In the genomic region with DNA sequence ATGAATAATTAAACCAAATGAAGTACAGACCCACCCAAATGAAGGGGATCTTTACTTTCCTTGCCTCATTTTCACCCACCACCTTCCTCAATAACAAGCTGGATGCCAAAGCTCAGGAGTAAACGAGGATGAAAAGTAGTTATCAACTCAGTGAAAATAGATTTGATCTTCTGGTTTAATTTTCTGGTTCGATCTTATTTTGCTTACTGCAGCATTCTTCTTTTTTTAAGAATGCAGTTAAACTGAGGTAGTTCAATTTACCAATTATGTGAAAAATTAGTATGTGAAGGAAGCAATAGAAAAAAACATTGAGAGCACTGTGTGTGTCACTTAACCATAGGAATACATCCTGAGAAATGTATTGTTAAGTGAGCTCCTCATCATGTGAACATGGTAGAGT, we compare ENCODE assay signal across 36 cellular contexts.
DNase-seq lines count a peak whose midpoint lies in the region; ATAC-seq, FAIRE-seq and TF ChIP-seq lines count a peak whose summit lies in the region.
"Had no signal": no experiment of that assay in that cellular context is flagged by ENCODE, and none has a peak within 500 bp of the region (broad histone marks: within the 10 kb centered on the region; RNA-seq: fewer than 3 reads in every experiment).

No MANE protein-coding gene starts in this region.

- H3K4me1 Mint-ChIP-seq in H9: no peaks in the 10 kb centered on the region
- H3K4me1 Mint-ChIP-seq: B cell; CD14-positive monocyte; CD4-positive, alpha-beta memory T cell; CD4-positive, CD25-positive, alpha-beta regulatory T cell; CD8-positive, alpha-beta memory T cell had no signal

- H3K36me3 ChIP-seq in HepG2 (replicated peaks in 1 of 2; ENCODE audit: control insufficient read depth in 1 of 2, insufficient read depth in 2 of 2, low read length in 2 of 2) (no peaks in the 10 kb centered on the region), right lobe of liver (no peaks in the 10 kb centered on the region), IMR-90 (ENCODE audit: control insufficient read depth, insufficient read depth, low read length) (no peaks in the 10 kb centered on the region), K562 (ENCODE audit: control insufficient read depth, insufficient read depth, low read length) (no peaks in the 10 kb centered on the region; the same call in 2 of the 3 replicates)
- H3K36me3 ChIP-seq: BE2C; BLaER1; BLaER1 treated with 17β-estradiol and CSF1 and Interleukin-3, amounts not matched to agents 10 nM and 100 nM had no signal

- H4K5ac ChIP-seq in IMR-90 (ENCODE audit: low read depth, low read length) (no peak overlapping the region), H9 (ENCODE audit: insufficient read length, low read depth, low read length) (no peak overlapping the region)

- DNase-seq in HepG2 (ENCODE audit: low spot score) (no peak), right lobe of liver (no peak), A549 (ENCODE audit: low read depth in 1 of 2, low spot score in 1 of 2) (no peak), IMR-90 (no peak), K562 (ENCODE audit: extremely low read depth in 1 of 4, low spot score in 3 of 4) (no peak), HuH-7 (ENCODE audit: low spot score) (no peak), H9 (no peak)
- DNase-seq: 8988T; ACHN; AML-193; BE2C; C1 segment of cervical spinal cord; Caco-2; Calu3; CD4-positive, alpha-beta memory T cell; CD4-positive, alpha-beta T cell; CD4-positive, CD25-positive, alpha-beta regulatory T cell; CD8-positive, alpha-beta memory T cell; CD8-positive, alpha-beta T cell; COR-L47; DMS 273 treated with DMSO at 0.1 percent for 48 hours; DMS153; DMS53; DMS79; DMS79 treated with DMSO at 0.1 percent for 48 hours; DND-41; EL had no signal

- H3K4ac ChIP-seq in IMR-90 (ENCODE audit: low read depth, low read length) (no peak overlapping the region), H9 (ENCODE audit: low read depth, low read length) (no peak overlapping the region)

- TF ChIP-seq EP300 in HepG2 (IDR thresholded peaks at IDR 0.05; ENCODE audit: low read depth in 2 of 2, low read length in 2 of 2) (no peak), HepG2 (CRISPR knock-in tag; IDR thresholded peaks at IDR 0.05; ENCODE audit: borderline replicate concordance) (no peak), A549 (IDR thresholded peaks at IDR 0.05) (no peak), K562 (IDR thresholded peaks at IDR 0.05; ENCODE audit: low read length) (no peak)

- H3K27me3 ChIP-seq in HepG2 (ENCODE audit: control insufficient read depth in 1 of 2, insufficient read depth in 2 of 2, low read length in 2 of 2): no peaks in the 10 kb centered on the region
- no peaks in the 10 kb centered on the region for H3K27me3 ChIP-seq in right lobe of liver
- no peaks in the 10 kb centered on the region for H3K27me3 ChIP-seq in IMR-90 (ENCODE audit: control insufficient read depth, insufficient read depth, low read length)
- no peaks in the 10 kb centered on the region; a peak in 1 of 5 replicates for H3K27me3 ChIP-seq in K562 (ENCODE audit: control insufficient read depth in 2 of 2, insufficient read depth in 2 of 2, low read length in 2 of 2)
- no peaks in the 10 kb centered on the region for H3K27me3 ChIP-seq in H9 (ENCODE audit: insufficient read depth, low read length)
- H3K27me3 ChIP-seq: BE2C; BLaER1; BLaER1 treated with 17β-estradiol and CSF1 and Interleukin-3, amounts not matched to agents 10 nM and 100 nM had no signal

- H3K9me1 ChIP-seq in IMR-90 (ENCODE audit: insufficient read depth, low read length): no peaks in the 10 kb centered on the region
- H3K9me1 ChIP-seq in K562 (ENCODE audit: control insufficient read depth, insufficient read depth, low read length): no peaks in the 10 kb centered on the region

- H2BK12ac ChIP-seq in H9 (ENCODE audit: insufficient read length, low read depth, low read length): no peak overlapping the region

- H3K23ac ChIP-seq in IMR-90 (ENCODE audit: low read depth, low read length) (no peak overlapping the region), H9 (ENCODE audit: insufficient read length, low read depth, low read length) (no peak overlapping the region)

- no peak overlapping the region for H4K8ac ChIP-seq in IMR-90 (ENCODE audit: low read depth in 2 of 2, low read length in 2 of 2)
- no peak overlapping the region for H4K8ac ChIP-seq in H9 (replicated peaks; ENCODE audit: insufficient read length, low read depth, low read length)

- H2AK5ac ChIP-seq in IMR-90 (ENCODE audit: low read depth, low read length) (no peak overlapping the region), H9 (ENCODE audit: insufficient read length, low read length) (no peak overlapping the region)

- no peak overlapping the region for H3K56ac ChIP-seq in IMR-90 (ENCODE audit: extremely low read depth, insufficient read depth, low read length)
- H3K56ac ChIP-seq in H9 (ENCODE audit: insufficient read length, low read depth, low read length): no peak overlapping the region

- H2BK15ac ChIP-seq in IMR-90 (ENCODE audit: low read depth, low read length): no peak overlapping the region
- no peak overlapping the region for H2BK15ac ChIP-seq in H9 (ENCODE audit: low read depth, low read length)

- no peak overlapping the region for H2BK20ac ChIP-seq in IMR-90 (ENCODE audit: low read depth, low read length)
- H2BK20ac ChIP-seq in H9 (ENCODE audit: low read depth, low read length, poor library complexity, severe bottlenecking): no peak overlapping the region

- H3K4me3 ChIP-seq in HepG2 (replicated peaks in 1 of 3; ENCODE audit: insufficient read depth in 1 of 3, low read depth in 2 of 3, low read length in 3 of 3): no peak overlapping the region
- no peak overlapping the region for H3K4me3 ChIP-seq in right lobe of liver
- no peak overlapping the region for H3K4me3 ChIP-seq in A549
- H3K4me3 ChIP-seq in IMR-90 (ENCODE audit: insufficient read depth, low read depth, low read length): no peak overlapping the region
- H3K4me3 ChIP-seq in K562: no peak overlapping the region
- H3K4me3 ChIP-seq: BLaER1; BLaER1 treated with 17β-estradiol and CSF1 and Interleukin-3, amounts not matched to agents 10 nM and 100 nM had no signal

- H3K9me3 ChIP-seq in HepG2 (ENCODE audit: low read length) (no peaks in the 10 kb centered on the region), right lobe of liver (no peaks in the 10 kb centered on the region), A549 (no peaks in the 10 kb centered on the region), IMR-90 (ENCODE audit: control insufficient read depth, insufficient read depth, low read length) (peaks cover 2% of the 10 kb centered on the region; the same call in 1 of the 2 replicates), K562 (replicated peaks; ENCODE audit: control insufficient read depth, insufficient read depth, low read depth, low read length) (no peaks in the 10 kb centered on the region), H9 (ENCODE audit: control insufficient read depth, low read depth, low read length) (no peaks in the 10 kb centered on the region)
- H3K9me3 ChIP-seq: BE2C; BLaER1; BLaER1 treated with 17β-estradiol and CSF1 and Interleukin-3, amounts not matched to agents 10 nM and 100 nM; Caco-2 had no signal

- no peak for TF ChIP-seq RAD21 in HepG2 (CRISPR knock-in tag; IDR thresholded peaks at IDR 0.05)
- TF ChIP-seq RAD21 in A549 (conservative IDR thresholded peaks at IDR 0.05 in 1 of 2, IDR thresholded peaks at IDR 0.05 in 1 of 2): no peak
- TF ChIP-seq RAD21 in IMR-90 (IDR thresholded peaks at IDR 0.05; ENCODE audit: low read length): no peak
- TF ChIP-seq RAD21 in K562 (CRISPR knock-in tag; conservative IDR thresholded peaks at IDR 0.05 in 1 of 2, IDR thresholded peaks at IDR 0.05 in 1 of 2): no peak

- no peak overlapping the region for H3K9ac ChIP-seq in HepG2 (ENCODE audit: insufficient read depth, low read depth, low read length)
- H3K9ac ChIP-seq in IMR-90 (ENCODE audit: low read depth, low read length): no peak overlapping the region
- H3K9ac ChIP-seq in K562 (ENCODE audit: insufficient read depth in 1 of 2, low read depth in 2 of 2, low read length in 2 of 2): no peak overlapping the region
- no peak overlapping the region for H3K9ac ChIP-seq in H9 (ENCODE audit: extremely low read depth, insufficient read length, low read length)
- H3K9ac ChIP-seq: BLaER1; BLaER1 treated with 17β-estradiol and CSF1 and Interleukin-3, amounts not matched to agents 10 nM and 100 nM had no signal

- CTCF ChIA-PET in HepG2 (lab: Yijun Ruan, JAX; ENCODE audit: low intra/inter-chr PET ratio, low total read pairs): no interaction called here
- CTCF ChIA-PET in A549 (lab: Yijun Ruan, JAX): interaction anchor here (1.3 kb wide), 1 partner anchor 10 kb away, joined by 4 read pairs; no protein-coding TSS in a partner anchor
- CTCF ChIA-PET in IMR-90 (lab: Yijun Ruan, JAX): no interaction called here
- CTCF ChIA-PET in K562 (lab: Yijun Ruan, JAX; ENCODE audit: low intra/inter-chr PET ratio): no interaction called here

- H3K18ac ChIP-seq in IMR-90 (ENCODE audit: low read depth, low read length) (no peak overlapping the region), H9 (ENCODE audit: insufficient read length, low read depth, low read length) (no peak overlapping the region)

- dilution Hi-C loops in IMR-90 (cut with HindIII; ENCODE audit: low sequenced_read_pairs, unreplicated experiment): no loop called here

- no peak overlapping the region for H3K4me3 Mint-ChIP-seq in H9
- H3K4me3 Mint-ChIP-seq: B cell; CD14-positive monocyte; CD4-positive, alpha-beta memory T cell; CD4-positive, alpha-beta T cell; CD4-positive, CD25-positive, alpha-beta regulatory T cell; CD8-positive, alpha-beta memory T cell; CD8-positive, alpha-beta T cell had no signal

- H3K36me3 Mint-ChIP-seq in H9 (ENCODE audit: insufficient read depth in 1 of 3, low read depth in 3 of 3): no peaks in the 10 kb centered on the region
- H3K36me3 Mint-ChIP-seq: CD14-positive monocyte; CD4-positive, alpha-beta memory T cell; CD4-positive, CD25-positive, alpha-beta regulatory T cell; CD8-positive, alpha-beta memory T cell; CD8-positive, alpha-beta T cell had no signal

- H3K14ac ChIP-seq in IMR-90 (replicated peaks; ENCODE audit: low read depth, low read length): no peak overlapping the region
- H3K14ac ChIP-seq in H9 (ENCODE audit: insufficient read depth, low read length): no peak overlapping the region

- H3K27me3 Mint-ChIP-seq in H9 (ENCODE audit: low read depth): no peaks in the 10 kb centered on the region
- H3K27me3 Mint-ChIP-seq: B cell; CD4-positive, alpha-beta memory T cell; CD4-positive, alpha-beta T cell; CD4-positive, CD25-positive, alpha-beta regulatory T cell; CD8-positive, alpha-beta memory T cell had no signal

- BruUV-seq in HepG2 (replicated peaks; lab: Mats Ljungman, UMichigan): no TSS peak
- BruUV-seq in IMR-90 (replicated peaks; lab: Mats Ljungman, UMichigan): no TSS peak
- BruUV-seq in K562 (replicated peaks; lab: Mats Ljungman, UMichigan): no TSS peak

- no peaks in the 10 kb centered on the region for H4K20me1 ChIP-seq in HepG2 (ENCODE audit: insufficient read depth, low read length)
- no peaks in the 10 kb centered on the region for H4K20me1 ChIP-seq in IMR-90 (ENCODE audit: insufficient read depth, low read length)
- no peaks in the 10 kb centered on the region for H4K20me1 ChIP-seq in K562 (replicated peaks; ENCODE audit: control insufficient read depth, insufficient read depth, low read length)
- no peaks in the 10 kb centered on the region for H4K20me1 ChIP-seq in H9 (ENCODE audit: control insufficient read depth, insufficient read depth, insufficient read length)
- H4K20me1 ChIP-seq: BLaER1; BLaER1 treated with 17β-estradiol and CSF1 and Interleukin-3, amounts not matched to agents 10 nM and 100 nM had no signal

- H4K91ac ChIP-seq in IMR-90 (ENCODE audit: insufficient read depth, low read depth, low read length) (no peak overlapping the region), H9 (ENCODE audit: insufficient read length, low read depth, low read length) (no peak overlapping the region)

- H3K79me1 ChIP-seq in IMR-90 (ENCODE audit: low read depth in 1 of 2, low read length in 2 of 2) (no peaks in the 10 kb centered on the region), H9 (ENCODE audit: insufficient read depth, low read depth, low read length, poor library complexity, severe bottlenecking) (no peaks in the 10 kb centered on the region)

- no peak overlapping the region for H3K27ac Mint-ChIP-seq in H9
- H3K27ac Mint-ChIP-seq: B cell; CD14-positive monocyte; CD4-positive, alpha-beta memory T cell; CD4-positive, alpha-beta T cell; CD8-positive, alpha-beta memory T cell; CD8-positive, alpha-beta T cell had no signal

- POLR2A ChIA-PET in HepG2 (lab: Yijun Ruan, JAX): no interaction called here
- POLR2A ChIA-PET in A549 (lab: Yijun Ruan, JAX): no interaction called here
- POLR2A ChIA-PET in IMR-90 (lab: Charles Lee; ENCODE audit: unreplicated experiment): no interaction called here
- POLR2A ChIA-PET in K562 (lab: Yijun Ruan, JAX): interaction anchor here (0.7 to 1.1 kb wide), 2 partner anchors 10 to 476 kb away, joined by 4 read pairs; no protein-coding TSS in a partner anchor

- FAIRE-seq in HepG2 (lab: Jason Lieb, UNC) (no peak), A549 (lab: Jason Lieb, UNC) (no peak), K562 (lab: Jason Lieb, UNC) (no peak)
- FAIRE-seq: A204.1, D721Med had no signal

- intact Hi-C loops in HepG2 (cut with micrococcal nuclease; ENCODE audit: unreplicated experiment): no loop called here
- intact Hi-C loops in right lobe of liver (cut with DNase I): no loop called here
- intact Hi-C loops in IMR-90 (cut with micrococcal nuclease): no loop called here
- intact Hi-C loops in K562 (cut with micrococcal nuclease): no loop called here

- WGBS in HepG2 (ENCODE audit: low lambda C conversion rate): 2% methylated on average over 2 of the region's 2 CpGs
- WGBS in right lobe of liver (ENCODE audit: insufficient coverage, low coverage, low lambda C conversion rate, missing lambda C conversion rate): 64% methylated on average over 2 of the region's 2 CpGs
- WGBS in A549 (ENCODE audit: missing lambda C conversion rate): 0% methylated on average over 2 of the region's 2 CpGs
- no CpG with 5 or more reads among the region's 2 CpGs for WGBS in IMR-90 (ENCODE audit: extremely low coverage in 2 of 2, insufficient read length in 1 of 2), 2 experiments
- 7% methylated on average over 2 of the region's 2 CpGs for WGBS in K562 (ENCODE audit: insufficient coverage, low coverage, missing lambda C conversion rate)
- WGBS in H9 (ENCODE audit: extremely low coverage, insufficient read length, low lambda C conversion rate): no CpG with 5 or more reads among the region's 2 CpGs

- no peak for TF ChIP-seq POLR2A in HepG2 (IDR thresholded peaks at IDR 0.05; ENCODE audit: insufficient read depth in 1 of 2, low read depth in 2 of 2, low read length in 2 of 2)
- no peak for TF ChIP-seq POLR2A in right lobe of liver (IDR thresholded peaks at IDR 0.05)
- TF ChIP-seq POLR2A in A549 (IDR thresholded peaks at IDR 0.05; ENCODE audit: low read length): no peak
- TF ChIP-seq POLR2A in IMR-90 (IDR thresholded peaks at IDR 0.05; ENCODE audit: low read depth, low read length): no peak
- TF ChIP-seq POLR2A in K562 (conservative IDR thresholded peaks at IDR 0.05): no peak

- H3K4me1 ChIP-seq in HepG2 (ENCODE audit: insufficient read depth, low read length) (no peaks in the 10 kb centered on the region), right lobe of liver (no peaks in the 10 kb centered on the region), A549 (no peaks in the 10 kb centered on the region), IMR-90 (ENCODE audit: control insufficient read depth, insufficient read depth, low read length) (no peaks in the 10 kb centered on the region), K562 (replicated peaks in 1 of 2; ENCODE audit: control insufficient read depth in 2 of 2, insufficient read depth in 2 of 2, low read length in 2 of 2) (peaks cover 7 to 20% of the 10 kb centered on the region in 2 experiments; a peak in 4 of 5 replicates), H9 (ENCODE audit: insufficient read depth, low read length) (no peaks in the 10 kb centered on the region)
- H3K4me1 ChIP-seq: BE2C; BLaER1; BLaER1 treated with 17β-estradiol and CSF1 and Interleukin-3, amounts not matched to agents 10 nM and 100 nM had no signal

- no peak overlapping the region for H2AK9ac ChIP-seq in IMR-90 (replicated peaks; ENCODE audit: low read depth, low read length, poor library complexity)

- H2BK120ac ChIP-seq in IMR-90 (ENCODE audit: low read depth, low read length): no peak overlapping the region
- no peak overlapping the region for H2BK120ac ChIP-seq in H9 (ENCODE audit: low read depth, low read length, poor library complexity, severe bottlenecking)

- H3K9me3 Mint-ChIP-seq in H9: 0 out of 5 replicates have a peak, but pooled peaks cover 0 to 1% of the 10 kb centered on the region in 2 experiments

- in situ Hi-C loops in HepG2 (cut with HindIII; ENCODE audit: extremely low pct_ligation_motif_present, low pct_unique_long_range_greater_than_20kb): no loop called here
- in situ Hi-C loops in IMR-90 (cut with MboI; ENCODE audit: low sequenced_read_pairs): no loop called here
- in situ Hi-C loops in K562 (cut with MboI): no loop called here

- H2BK5ac ChIP-seq in IMR-90 (ENCODE audit: low read depth, low read length, poor library complexity, severe bottlenecking): no peak overlapping the region
- no peak overlapping the region for H2BK5ac ChIP-seq in H9 (ENCODE audit: insufficient read length, low read length)

- H2AFZ ChIP-seq in HepG2 (ENCODE audit: low read length): no peak overlapping the region
- H2AFZ ChIP-seq in IMR-90 (replicated peaks; ENCODE audit: low read length, poor library complexity): no peak overlapping the region
- H2AFZ ChIP-seq in K562 (ENCODE audit: low read depth, low read length): peak overlapping the region; percentile 44
- H2AFZ ChIP-seq in H9 (ENCODE audit: low read length): no peak overlapping the region

- H3K4me2 ChIP-seq in HepG2 (ENCODE audit: low read depth, low read length) (no peak overlapping the region), A549 (no peak overlapping the region), IMR-90 (ENCODE audit: low read depth, low read length) (no peak overlapping the region), K562 (ENCODE audit: insufficient read depth, low read length) (0 out of 2 replicates have a peak overlapping the region, but pooled peaks have one; percentile 30), H9 (ENCODE audit: insufficient read depth, insufficient read length, low read length) (no peak overlapping the region)
- H3K4me2 ChIP-seq: BLaER1; BLaER1 treated with 17β-estradiol and CSF1 and Interleukin-3, amounts not matched to agents 10 nM and 100 nM had no signal

- H3T11ph ChIP-seq in H9 (ENCODE audit: low read length): no peak overlapping the region

- ATAC-seq in HepG2 (no peak), right lobe of liver (no peak), A549 (no peak), IMR-90 (ENCODE audit: low read depth) (no peak), K562 (no peak), GM18870 (IDR thresholded peaks at IDR 0.05; ENCODE audit: unreplicated experiment) (no peak)
- ATAC-seq: CD8-positive, alpha-beta T cell had no signal

- no peaks in the 10 kb centered on the region for H3K23me2 ChIP-seq in H9 (ENCODE audit: insufficient read length, low read depth, low read length, poor library complexity, severe bottlenecking)

- H3K27ac ChIP-seq in HepG2 (ENCODE audit: extremely low read length, insufficient read depth, low read length): no peak overlapping the region
- no peak overlapping the region for H3K27ac ChIP-seq in right lobe of liver
- no peak overlapping the region for H3K27ac ChIP-seq in A549
- H3K27ac ChIP-seq in IMR-90 (ENCODE audit: insufficient read depth, low read length): no peak overlapping the region
- H3K27ac ChIP-seq in K562 (ENCODE audit: extremely low read depth, low read depth, low read length): peak overlapping the region; percentile 35
- no peak overlapping the region for H3K27ac ChIP-seq in H9 (ENCODE audit: insufficient read length, low read depth, low read length)
- H3K27ac ChIP-seq: 22Rv1; BLaER1; BLaER1 treated with 17β-estradiol and CSF1 and Interleukin-3, amounts not matched to agents 10 nM and 100 nM; C4-2B had no signal

- H3K79me2 ChIP-seq in HepG2 (ENCODE audit: insufficient read depth, low read length) (no peaks in the 10 kb centered on the region), K562 (ENCODE audit: control insufficient read depth, insufficient read depth, low read length) (no peaks in the 10 kb centered on the region), H9 (ENCODE audit: insufficient read depth, low read length) (no peaks in the 10 kb centered on the region)

- no peak for TF ChIP-seq CTCF in HepG2 (CRISPR knock-in tag; IDR thresholded peaks at IDR 0.05)
- TF ChIP-seq CTCF in right lobe of liver (IDR thresholded peaks at IDR 0.05): no peak
- no peak for TF ChIP-seq CTCF in A549 (IDR thresholded peaks at IDR 0.05)
- no peak for TF ChIP-seq CTCF in IMR-90 (conservative IDR thresholded peaks at IDR 0.05; ENCODE audit: low read depth, low read length)
- no peak for TF ChIP-seq CTCF in K562 (IDR thresholded peaks at IDR 0.05 in 2 of 3, conservative IDR thresholded peaks at IDR 0.05 in 1 of 3; ENCODE audit: insufficient read depth in 2 of 3, low read depth in 1 of 3, low read length in 3 of 3)
- TF ChIP-seq CTCF in H9 (conservative IDR thresholded peaks at IDR 0.05): no peak

Comparison
In these comparisons a context has a peak if more than half of its experiments do, and no peak if none do; other contexts are left out.
1. Of the 241 proteins assayed by ChIP-seq in both HepG2 and K562: peak only in HepG2: none; only in K562: MAFG; in both: MAFF; in neither: 238; mixed calls (peak in some experiments, not most) for 1.